In the genomic region with DNA sequence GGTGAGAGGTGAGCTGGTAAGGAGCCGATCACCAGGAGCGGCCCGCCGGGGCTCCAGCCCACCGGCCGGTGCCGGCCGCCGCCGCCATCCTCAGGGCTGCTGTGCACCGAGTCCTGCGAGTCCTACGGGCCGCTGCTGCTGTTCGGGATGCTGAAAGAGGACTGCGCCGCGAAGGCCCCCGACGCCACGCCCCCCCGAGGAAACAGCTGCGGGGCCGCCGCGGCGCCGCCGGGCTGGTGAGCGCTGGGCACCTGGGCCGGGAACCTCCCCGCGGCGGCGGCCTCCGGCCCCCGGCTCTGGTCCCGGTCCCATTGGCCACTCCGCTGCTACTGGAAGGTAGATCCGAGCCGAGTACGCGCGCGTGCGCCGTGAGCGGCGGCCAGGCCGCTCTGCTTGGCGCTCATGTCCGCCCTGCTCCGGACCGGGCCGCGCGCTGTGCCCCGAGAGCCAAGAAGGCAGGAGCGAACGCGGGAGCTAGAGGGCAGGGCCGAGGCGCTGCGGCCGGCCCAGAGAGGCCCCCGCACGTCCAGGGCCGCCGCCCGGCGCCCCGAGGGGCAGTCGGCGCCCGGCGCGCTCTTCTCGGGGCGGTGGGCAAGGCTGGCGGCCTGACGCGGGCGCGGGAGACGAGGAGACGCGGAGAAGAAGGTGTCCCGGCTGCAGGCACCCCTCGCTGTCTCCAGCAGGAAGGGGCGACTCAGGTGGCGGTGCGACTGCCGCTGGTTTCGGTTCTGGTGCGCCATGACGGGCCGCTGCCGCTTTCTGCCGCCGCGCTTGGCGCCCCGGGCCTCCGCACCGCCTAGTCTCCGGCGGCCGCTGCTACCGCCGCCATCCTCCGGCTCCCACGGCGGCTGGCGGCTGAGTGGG, we compare ENCODE assay signal across 8 cellular contexts.
A peak's percentile ranks its signal among the peaks of the same experiment; 100 is the strongest.
DNase-seq lines count a peak whose midpoint lies in the region; FAIRE-seq and TF ChIP-seq lines count a peak whose summit lies in the region.

No MANE protein-coding gene starts in this region.

- H3K9ac ChIP-seq in ES-I3 (ENCODE audit: low read depth, low read length) (peak overlapping the region; percentile 52), Loucy (ENCODE audit: low read depth, low read length, poor library complexity, severe bottlenecking) (peak overlapping the region; percentile 77)

- peak; percentile 71 for TF ChIP-seq POLR2A in H54 (IDR thresholded peaks at IDR 0.05; ENCODE audit: low read depth, low read length)

- TF ChIP-seq CTCF in Loucy (conservative IDR thresholded peaks at IDR 0.05; ENCODE audit: low read length), result no peak
- no peak for TF ChIP-seq CTCF in brain (conservative IDR thresholded peaks at IDR 0.05)

- H3K27me3 ChIP-seq in Loucy (ENCODE audit: insufficient read depth, low read length, poor library complexity, severe bottlenecking) (no peaks in the 10 kb centered on the region), iPS DF 6.9 (ENCODE audit: control insufficient read depth, insufficient read depth, low read length) (no peaks in the 10 kb centered on the region)

- no peaks in the 10 kb centered on the region for H3K9me2 ChIP-seq in Loucy (replicated peaks; ENCODE audit: low read depth, low read length)

- H3K27ac Mint-ChIP-seq in brain, result peak overlapping the region in 3 of 5 experiments; percentile 84 to 88 (median 87)

- H3K27ac ChIP-seq in iPS DF 6.9 (ENCODE audit: low read length), result no peak overlapping the region

- no peaks in the 10 kb centered on the region for H3K4me1 ChIP-seq in ES-I3 (ENCODE audit: insufficient read depth, low read length)
- H3K4me1 ChIP-seq in Loucy (ENCODE audit: insufficient read depth, low read length, poor library complexity, severe bottlenecking), result peaks cover 13% of the 10 kb centered on the region
- H3K4me1 ChIP-seq in iPS DF 6.9 (ENCODE audit: control insufficient read depth, insufficient read depth, low read length), result no peaks in the 10 kb centered on the region

- peaks cover 32% of the 10 kb centered on the region for H3K4me1 Mint-ChIP-seq in brain

- H3K9me3 Mint-ChIP-seq in brain, result no peaks in the 10 kb centered on the region

- H3K9me3 ChIP-seq in ES-I3 (ENCODE audit: control insufficient read depth, insufficient read depth, low read length), result no peaks in the 10 kb centered on the region
- no peaks in the 10 kb centered on the region for H3K9me3 ChIP-seq in Loucy (ENCODE audit: insufficient read depth, low read depth, low read length)
- no peaks in the 10 kb centered on the region for H3K9me3 ChIP-seq in iPS DF 6.9 (ENCODE audit: control insufficient read depth, insufficient read depth, low read length)

- H3K4me3 ChIP-seq in Loucy (ENCODE audit: low read length, poor library complexity, severe bottlenecking) (peak overlapping the region; percentile 86), iPS DF 6.9 (ENCODE audit: low read length) (peak overlapping the region; percentile 70)

- peak overlapping the region; percentile 84; the same call in 1 of the 2 replicates for H2AFZ ChIP-seq in Loucy (ENCODE audit: low read length)

- WGBS in iPS DF 6.9 (ENCODE audit: insufficient coverage, insufficient read length), result no CpG with 5 or more reads among the region's 114 CpGs

- H3K27me3 Mint-ChIP-seq in brain, result no peaks in the 10 kb centered on the region

- no peaks in the 10 kb centered on the region for H3K36me3 ChIP-seq in ES-I3 (ENCODE audit: insufficient read depth, low read length)
- no peaks in the 10 kb centered on the region for H3K36me3 ChIP-seq in Loucy (ENCODE audit: insufficient read depth, low read length)
- no peaks in the 10 kb centered on the region for H3K36me3 ChIP-seq in iPS DF 6.9 (ENCODE audit: control insufficient read depth, insufficient read depth, low read length)

- peak overlapping the region; percentile 82 for H3K4me2 ChIP-seq in Loucy (ENCODE audit: low read depth, low read length, poor library complexity, severe bottlenecking)

- no peaks in the 10 kb centered on the region for H3K36me3 Mint-ChIP-seq in brain

- peak overlapping the region; percentile 86 to 94 (median 91) for H3K4me3 Mint-ChIP-seq in brain

- peaks cover 32% of the 10 kb centered on the region for H3K79me2 ChIP-seq in Loucy (ENCODE audit: insufficient read depth, low read length)

- peaks cover 15% of the 10 kb centered on the region for H4K20me1 ChIP-seq in Loucy (ENCODE audit: insufficient read depth, low read length, poor library complexity, severe bottlenecking)

- H3F3A ChIP-seq in Loucy (ENCODE audit: low read depth), result no peaks in the 10 kb centered on the region; the same call in 1 of the 2 replicates

- no peak for FAIRE-seq in H54 (lab: Jason Lieb, UNC)

- peak; percentile 53 for DNase-seq in H54 (ENCODE audit: insufficient read length, low spot score)
- DNase-seq in T-helper 2 cell, result peak in 3 of 5 experiments; percentile 2 to 53 (median 11)
- no peak for DNase-seq in iPS DF 6.9 (ENCODE audit: low read depth, low spot score)
- DNase-seq in retina, result peak; percentile 88
- no peak for DNase-seq in effector CD8-positive, alpha-beta T cell (lab: John Stamatoyannopoulos, UW)

Comparison
In these comparisons a context has a peak if more than half of its experiments do, and no peak if none do; other contexts are left out.
1. DNase-seq: peak in H54 (single experiment), T-helper 2 cell (3 of 5) and retina (single experiment); none in iPS DF 6.9 (single experiment) and effector CD8-positive, alpha-beta T cell (single experiment).